In genomic region chr11:67584881-67585873, GRCh38 we compare ENCODE assay signal across 1 cellular context.
TF ChIP-seq lines count a peak whose summit lies in the region.

No MANE protein-coding gene starts in this region.

TF ChIP-seq in GM23338, 12 proteins besides CTCF, POLR2A, EP300 and RAD21 (continued from another document):
- TF ChIP-seq ZNF114 (CRISPR knock-in tag; IDR thresholded peaks at IDR 0.05) (no peak), EZH2 (IDR thresholded peaks at IDR 0.05; ENCODE audit: low read depth, unreplicated experiment) (no peak)
